Comparison of ENCODE assay signal across 14 cellular contexts in the genomic region with DNA sequence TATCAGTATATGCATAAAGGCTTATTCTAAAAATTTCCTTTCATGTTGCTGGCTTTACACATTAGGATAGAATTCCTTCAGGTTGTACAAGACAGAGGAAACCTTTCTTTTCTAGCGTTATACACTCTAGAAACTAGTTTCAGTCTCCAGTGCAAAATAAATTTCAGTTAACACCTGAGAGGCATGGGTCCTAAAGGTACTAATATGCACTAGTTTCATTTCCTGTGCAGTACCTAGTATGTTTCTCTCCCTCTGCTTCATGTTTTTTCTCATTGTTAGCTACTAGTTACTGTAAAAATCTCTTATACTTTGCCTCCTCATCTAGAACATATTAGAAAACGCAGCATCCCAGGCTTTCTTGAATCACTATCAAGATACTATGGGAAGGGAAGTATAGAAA.
A peak's percentile ranks its signal among the peaks of the same experiment; 100 is the strongest.
DNase-seq lines count a peak whose midpoint lies in the region; ATAC-seq and TF ChIP-seq lines count a peak whose summit lies in the region.
"Had no signal": no experiment of that assay in that cellular context is flagged by ENCODE, and none has a peak within 500 bp of the region (broad histone marks: within the 10 kb centered on the region; RNA-seq: fewer than 3 reads in every experiment).

No MANE protein-coding gene starts in this region.

- no peak overlapping the region for H3K4me3 ChIP-seq in GM06990 (replicated peaks; ENCODE audit: low read depth, low read length)
- H3K4me3 ChIP-seq: A549, thoracic aorta had no signal

- ATAC-seq in GM19438 (IDR thresholded peaks at IDR 0.05; ENCODE audit: low read depth, unreplicated experiment) (peak; percentile 56), HG02840 (IDR thresholded peaks at IDR 0.05; ENCODE audit: low FRiP score, unreplicated experiment) (peak; percentile 48), HG03469 (IDR thresholded peaks at IDR 0.05; ENCODE audit: unreplicated experiment) (peak; percentile 39)
- ATAC-seq: A549; effector memory CD8-positive, alpha-beta T cell; sciatic nerve had no signal

- TF ChIP-seq CTCF in GM06990 (IDR thresholded peaks at IDR 0.05; ENCODE audit: insufficient read depth, low read length, poor library complexity, severe bottlenecking): no peak

- DNase-seq in GM06990 (ENCODE audit: extremely low read depth, insufficient read length) (peak; percentile 25), epidermal melanocyte (ENCODE audit: insufficient read length, low spot score) (no peak), GM19238 (ENCODE audit: insufficient read length, low spot score) (no peak), NCI-H510A treated with DMSO at 0.1 percent for 48 hours (lab: John Stamatoyannopoulos, UW) (no peak)
- DNase-seq in stimulated activated CD4-positive, alpha-beta T cell treated with anti-CD3 and anti-CD28 coated beads, Interleukin-12 subunit alpha, Interleukin-12 subunit beta, amount 100 ng/mL, for 4 hours: no peak
- DNase-seq: DMS 273 treated with DMSO at 0.1 percent for 48 hours; effector memory CD8-positive, alpha-beta T cell; NCI-H510A had no signal

- H3K27me3 ChIP-seq in GM06990 (replicated peaks; ENCODE audit: control insufficient read depth, insufficient read depth, low read length): no peaks in the 10 kb centered on the region

- H3K36me3 ChIP-seq in GM06990 (ENCODE audit: control insufficient read depth, insufficient read depth, low read length): peaks cover 14% of the 10 kb centered on the region
- H3K36me3 ChIP-seq: thoracic aorta had no signal
